9 cellular contexts compared by ENCODE assay signal in the genomic region with DNA sequence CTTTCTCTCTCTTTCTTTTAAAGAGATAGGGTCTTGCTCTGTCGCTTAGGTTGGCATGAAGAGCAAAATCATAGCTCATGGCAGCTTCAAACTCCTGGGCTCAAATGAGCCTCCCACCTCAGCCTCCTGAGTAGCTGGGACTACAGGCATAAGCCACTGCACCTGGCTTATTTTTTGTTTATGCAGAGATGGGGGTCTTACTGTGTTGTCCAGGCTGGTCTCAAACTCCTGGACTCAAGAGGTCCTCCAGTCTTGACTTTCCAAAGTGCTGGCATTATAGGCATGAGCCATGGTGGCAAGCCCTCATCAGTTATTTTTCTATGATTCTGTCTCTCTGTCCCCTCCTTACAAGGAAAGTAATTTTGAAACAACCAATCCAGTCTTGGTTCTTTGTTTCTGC. TPM values are rescaled to one million over a fixed set of nuclear protein-coding genes. Genes with fewer than 3 reads are reported as not detected.
DNase-seq lines count a peak whose midpoint lies in the region; ATAC-seq and TF ChIP-seq lines count a peak whose summit lies in the region.
"Had no signal": no experiment of that assay in that cellular context is flagged by ENCODE, and none has a peak within 500 bp of the region (broad histone marks: within the 10 kb centered on the region; RNA-seq: fewer than 3 reads in every experiment).

No MANE protein-coding gene starts in this region.

- no peak for ATAC-seq in activated CD4-positive, alpha-beta T cell treated with anti-CD3 and anti-CD28 coated beads for 36 hours
- no peak for ATAC-seq in effector memory CD8-positive, alpha-beta T cell (replicated peaks)
- ATAC-seq in activated CD4-positive, CD25-positive, alpha-beta regulatory T cell treated with anti-CD3 and anti-CD28 coated beads, Interleukin-2, amount 50 U/mL, for 24 hours, result no peak

- H3K4me1 Mint-ChIP-seq in activated CD4-positive, alpha-beta T cell treated with anti-CD3 and anti-CD28 coated beads for 36 hours, result peaks cover 30% of the 10 kb centered on the region
- H3K4me1 Mint-ChIP-seq in effector memory CD8-positive, alpha-beta T cell (ENCODE audit: low read depth in 2 of 2), result peaks cover 26% of the 10 kb centered on the region in 2 donors

- no peak for TF ChIP-seq EP300 in sigmoid colon (IDR thresholded peaks at IDR 0.05)

- 95 to 98% methylated on average over 1 of the region's 1 CpG for WGBS in sigmoid colon, 2 donors

- no peaks in the 10 kb centered on the region for H3K9me3 Mint-ChIP-seq in activated CD4-positive, alpha-beta T cell treated with anti-CD3 and anti-CD28 coated beads for 36 hours (ENCODE audit: low read depth)
- no peaks in the 10 kb centered on the region for H3K9me3 Mint-ChIP-seq in effector memory CD8-positive, alpha-beta T cell

- H3K36me3 Mint-ChIP-seq in activated CD4-positive, alpha-beta T cell treated with anti-CD3 and anti-CD28 coated beads for 36 hours (ENCODE audit: low read depth), result peaks cover 3% of the 10 kb centered on the region
- peaks cover 17% of the 10 kb centered on the region for H3K36me3 Mint-ChIP-seq in effector memory CD8-positive, alpha-beta T cell (ENCODE audit: insufficient read depth)

- no peaks in the 10 kb centered on the region for H3K36me3 ChIP-seq in sigmoid colon

- H3K27ac Mint-ChIP-seq in activated CD4-positive, alpha-beta T cell treated with anti-CD3 and anti-CD28 coated beads for 36 hours, result peak overlapping the region; percentile 95
- no peak overlapping the region for H3K27ac Mint-ChIP-seq in effector memory CD8-positive, alpha-beta T cell

- CTCF ChIA-PET in activated CD4-positive, alpha-beta T cell treated with anti-CD3 and anti-CD28 coated beads for 36 hours (lab: Charles Lee), result interaction anchor here (0.6 to 1.2 kb wide), 4 partner anchors 48 to 171 kb away, joined by 3 to 4 read pairs (median 3); no protein-coding TSS in a partner anchor
- CTCF ChIA-PET in RWPE1 (lab: Yijun Ruan, JAX), result interaction anchor here (0.7 to 1.4 kb wide), 2 partner anchors 42 to 85 kb away, joined by 3 to 9 read pairs; no protein-coding TSS in a partner anchor

- H3K4me1 ChIP-seq in sigmoid colon, result peaks cover 0 to 33% (median 21%) of the 10 kb centered on the region in 4 donors

- POLR2A ChIA-PET in activated CD4-positive, alpha-beta T cell treated with anti-CD3 and anti-CD28 coated beads for 36 hours (lab: Charles Lee), result no interaction called here
- POLR2A ChIA-PET in RWPE1 (lab: Yijun Ruan, JAX; ENCODE audit: low non-redundant PET), result no interaction called here

- no peak for TF ChIP-seq POLR2A in sigmoid colon (IDR thresholded peaks at IDR 0.05)

- H3K27ac ChIP-seq in sigmoid colon (peak overlapping the region; percentile 98 to 100 (median 99)), RWPE1 (no peak overlapping the region)

- H3K27me3 Mint-ChIP-seq in activated CD4-positive, alpha-beta T cell treated with anti-CD3 and anti-CD28 coated beads for 36 hours, result no peaks in the 10 kb centered on the region
- no peaks in the 10 kb centered on the region for H3K27me3 Mint-ChIP-seq in effector memory CD8-positive, alpha-beta T cell

- peak overlapping the region; percentile 84 for H3K4me3 Mint-ChIP-seq in activated CD4-positive, alpha-beta T cell treated with anti-CD3 and anti-CD28 coated beads for 36 hours
- peak overlapping the region; percentile 94 to 98 for H3K4me3 Mint-ChIP-seq in effector memory CD8-positive, alpha-beta T cell

- no peak for TF ChIP-seq CTCF in sigmoid colon (IDR thresholded peaks at IDR 0.05)
- TF ChIP-seq CTCF in RWPE1 (conservative IDR thresholded peaks at IDR 0.05; ENCODE audit: low read depth), result no peak

- no peak for DNase-seq in activated CD4-positive, alpha-beta T cell treated with anti-CD3 and anti-CD28 coated beads for 36 hours
- DNase-seq in activated CD4-positive, alpha-beta T cell treated with anti-CD3 and anti-CD28 coated beads, Interleukin-2, amount 50 U/mL, for 1 hour, result no peak
- peak; percentile 14 for DNase-seq in NAMALWA (ENCODE audit: low spot score)
- no peak for DNase-seq in effector memory CD8-positive, alpha-beta T cell
- no peak for DNase-seq in sigmoid colon
- DNase-seq in NCI-H82 (lab: John Stamatoyannopoulos, UW), result no peak
- no peak for DNase-seq in RWPE1 (ENCODE audit: low spot score)
- DNase-seq: NCI-H1417 treated with DMSO at 0.1 percent for 48 hours had no signal

- intact Hi-C loops in activated CD4-positive, alpha-beta T cell treated with anti-CD3 and anti-CD28 coated beads for 36 hours (cut with DNase I, micrococcal nuclease), result loop anchor here (2.0 to 10.0 kb wide), 6 partner anchors 37 to 893 kb away; partner anchors contain the start of genes PRDX3 (in 1 of the 2) and RGS10 (in 1 of the 2)
- intact Hi-C loops in sigmoid colon (cut with DNase I), result loop anchor here (2.0 to 5.0 kb wide), 2 partner anchors 53 to 108 kb away; partner anchors contain the start of genes RGS10 and TIAL1

- no peaks in the 10 kb centered on the region for H3K9me3 ChIP-seq in sigmoid colon

- H3K4me3 ChIP-seq in sigmoid colon, result no peak overlapping the region

- no peaks in the 10 kb centered on the region for H3K27me3 ChIP-seq in sigmoid colon

RNA-seq across cellular contexts. Expression of gene BAG3, which starts 1.1 kb away (rescaled TPM):
- 10 to 100 TPM; 23.8 to 30.7 TPM for total RNA-seq in activated CD4-positive, alpha-beta T cell treated with anti-CD3 and anti-CD28 coated beads for 36 hours
- total RNA-seq in sigmoid colon, result 10 to 100 TPM; 32.9 to 62.4 (median 43.9) TPM
- polyA plus RNA-seq in sigmoid colon, result 10 to 100 TPM; 10.8 to 22.5 (median 16.9) TPM

RNA-seq across cellular contexts. Expression of gene TIAL1, which starts 53.3 kb away (rescaled TPM):
- 100 to 1,000 TPM; 187 to 197 TPM for total RNA-seq in activated CD4-positive, alpha-beta T cell treated with anti-CD3 and anti-CD28 coated beads for 36 hours
- total RNA-seq in sigmoid colon, result 100 to 1,000 TPM in 1 of 4 donors, 10 to 100 TPM in 3; 68.3 to 132 (median 90.0) TPM
- 10 to 100 TPM; 29.4 to 47.8 (median 30.1) TPM for polyA plus RNA-seq in sigmoid colon
